In the genomic region with DNA sequence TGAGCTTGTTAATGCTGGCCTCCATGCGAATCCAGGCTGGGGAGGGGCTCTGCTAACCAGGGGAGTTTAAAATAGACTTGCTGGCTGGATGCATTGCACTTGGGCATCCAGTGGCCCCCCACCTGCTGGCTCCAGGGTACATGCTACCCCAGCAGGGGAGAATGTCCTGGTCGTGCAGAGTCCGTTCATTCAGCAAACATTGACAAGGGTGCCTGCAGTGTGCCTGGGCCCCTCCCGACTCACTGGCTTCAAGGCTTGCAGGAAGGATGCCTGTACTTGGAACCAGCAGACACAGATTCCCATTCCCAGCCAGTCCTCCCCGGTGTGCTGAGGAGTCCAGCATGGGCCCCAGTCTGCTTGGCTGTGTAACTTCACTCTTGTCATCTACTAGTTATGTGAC, we compare ENCODE assay signal across 1 cellular context.
TF ChIP-seq lines count a peak whose summit lies in the region.

No MANE protein-coding gene starts in this region.

TF ChIP-seq in H1, 55 proteins besides CTCF, POLR2A, EP300 and RAD21:
- TF ChIP-seq ASH2L (IDR thresholded peaks at IDR 0.05; ENCODE audit: low read length): no peak
- TF ChIP-seq, protein P1, sequence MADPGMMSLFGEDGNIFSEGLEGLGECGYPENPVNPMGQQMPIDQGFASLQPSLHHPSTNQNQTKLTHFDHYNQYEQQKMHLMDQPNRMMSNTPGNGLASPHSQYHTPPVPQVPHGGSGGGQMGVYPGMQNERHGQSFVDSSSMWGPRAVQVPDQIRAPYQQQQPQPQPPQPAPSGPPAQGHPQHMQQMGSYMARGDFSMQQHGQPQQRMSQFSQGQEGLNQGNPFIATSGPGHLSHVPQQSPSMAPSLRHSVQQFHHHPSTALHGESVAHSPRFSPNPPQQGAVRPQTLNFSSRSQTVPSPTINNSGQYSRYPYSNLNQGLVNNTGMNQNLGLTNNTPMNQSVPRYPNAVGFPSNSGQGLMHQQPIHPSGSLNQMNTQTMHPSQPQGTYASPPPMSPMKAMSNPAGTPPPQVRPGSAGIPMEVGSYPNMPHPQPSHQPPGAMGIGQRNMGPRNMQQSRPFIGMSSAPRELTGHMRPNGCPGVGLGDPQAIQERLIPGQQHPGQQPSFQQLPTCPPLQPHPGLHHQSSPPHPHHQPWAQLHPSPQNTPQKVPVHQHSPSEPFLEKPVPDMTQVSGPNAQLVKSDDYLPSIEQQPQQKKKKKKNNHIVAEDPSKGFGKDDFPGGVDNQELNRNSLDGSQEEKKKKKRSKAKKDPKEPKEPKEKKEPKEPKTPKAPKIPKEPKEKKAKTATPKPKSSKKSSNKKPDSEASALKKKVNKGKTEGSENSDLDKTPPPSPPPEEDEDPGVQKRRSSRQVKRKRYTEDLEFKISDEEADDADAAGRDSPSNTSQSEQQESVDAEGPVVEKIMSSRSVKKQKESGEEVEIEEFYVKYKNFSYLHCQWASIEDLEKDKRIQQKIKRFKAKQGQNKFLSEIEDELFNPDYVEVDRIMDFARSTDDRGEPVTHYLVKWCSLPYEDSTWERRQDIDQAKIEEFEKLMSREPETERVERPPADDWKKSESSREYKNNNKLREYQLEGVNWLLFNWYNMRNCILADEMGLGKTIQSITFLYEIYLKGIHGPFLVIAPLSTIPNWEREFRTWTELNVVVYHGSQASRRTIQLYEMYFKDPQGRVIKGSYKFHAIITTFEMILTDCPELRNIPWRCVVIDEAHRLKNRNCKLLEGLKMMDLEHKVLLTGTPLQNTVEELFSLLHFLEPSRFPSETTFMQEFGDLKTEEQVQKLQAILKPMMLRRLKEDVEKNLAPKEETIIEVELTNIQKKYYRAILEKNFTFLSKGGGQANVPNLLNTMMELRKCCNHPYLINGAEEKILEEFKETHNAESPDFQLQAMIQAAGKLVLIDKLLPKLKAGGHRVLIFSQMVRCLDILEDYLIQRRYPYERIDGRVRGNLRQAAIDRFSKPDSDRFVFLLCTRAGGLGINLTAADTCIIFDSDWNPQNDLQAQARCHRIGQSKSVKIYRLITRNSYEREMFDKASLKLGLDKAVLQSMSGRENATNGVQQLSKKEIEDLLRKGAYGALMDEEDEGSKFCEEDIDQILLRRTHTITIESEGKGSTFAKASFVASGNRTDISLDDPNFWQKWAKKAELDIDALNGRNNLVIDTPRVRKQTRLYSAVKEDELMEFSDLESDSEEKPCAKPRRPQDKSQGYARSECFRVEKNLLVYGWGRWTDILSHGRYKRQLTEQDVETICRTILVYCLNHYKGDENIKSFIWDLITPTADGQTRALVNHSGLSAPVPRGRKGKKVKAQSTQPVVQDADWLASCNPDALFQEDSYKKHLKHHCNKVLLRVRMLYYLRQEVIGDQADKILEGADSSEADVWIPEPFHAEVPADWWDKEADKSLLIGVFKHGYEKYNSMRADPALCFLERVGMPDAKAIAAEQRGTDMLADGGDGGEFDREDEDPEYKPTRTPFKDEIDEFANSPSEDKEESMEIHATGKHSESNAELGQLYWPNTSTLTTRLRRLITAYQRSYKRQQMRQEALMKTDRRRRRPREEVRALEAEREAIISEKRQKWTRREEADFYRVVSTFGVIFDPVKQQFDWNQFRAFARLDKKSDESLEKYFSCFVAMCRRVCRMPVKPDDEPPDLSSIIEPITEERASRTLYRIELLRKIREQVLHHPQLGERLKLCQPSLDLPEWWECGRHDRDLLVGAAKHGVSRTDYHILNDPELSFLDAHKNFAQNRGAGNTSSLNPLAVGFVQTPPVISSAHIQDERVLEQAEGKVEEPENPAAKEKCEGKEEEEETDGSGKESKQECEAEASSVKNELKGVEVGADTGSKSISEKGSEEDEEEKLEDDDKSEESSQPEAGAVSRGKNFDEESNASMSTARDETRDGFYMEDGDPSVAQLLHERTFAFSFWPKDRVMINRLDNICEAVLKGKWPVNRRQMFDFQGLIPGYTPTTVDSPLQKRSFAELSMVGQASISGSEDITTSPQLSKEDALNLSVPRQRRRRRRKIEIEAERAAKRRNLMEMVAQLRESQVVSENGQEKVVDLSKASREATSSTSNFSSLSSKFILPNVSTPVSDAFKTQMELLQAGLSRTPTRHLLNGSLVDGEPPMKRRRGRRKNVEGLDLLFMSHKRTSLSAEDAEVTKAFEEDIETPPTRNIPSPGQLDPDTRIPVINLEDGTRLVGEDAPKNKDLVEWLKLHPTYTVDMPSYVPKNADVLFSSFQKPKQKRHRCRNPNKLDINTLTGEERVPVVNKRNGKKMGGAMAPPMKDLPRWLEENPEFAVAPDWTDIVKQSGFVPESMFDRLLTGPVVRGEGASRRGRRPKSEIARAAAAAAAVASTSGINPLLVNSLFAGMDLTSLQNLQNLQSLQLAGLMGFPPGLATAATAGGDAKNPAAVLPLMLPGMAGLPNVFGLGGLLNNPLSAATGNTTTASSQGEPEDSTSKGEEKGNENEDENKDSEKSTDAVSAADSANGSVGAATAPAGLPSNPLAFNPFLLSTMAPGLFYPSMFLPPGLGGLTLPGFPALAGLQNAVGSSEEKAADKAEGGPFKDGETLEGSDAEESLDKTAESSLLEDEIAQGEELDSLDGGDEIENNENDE (IDR thresholded peaks at IDR 0.05; ENCODE audit: insufficient replicate concordance, low read length): no peak
- TF ChIP-seq RFX5 (IDR thresholded peaks at IDR 0.05; ENCODE audit: borderline replicate concordance, low read depth, low read length): no peak
- TF ChIP-seq EGR1 (IDR thresholded peaks at IDR 0.05; ENCODE audit: borderline replicate concordance, low read depth, low read length): no peak
- no peak for TF ChIP-seq TAF1 (IDR thresholded peaks at IDR 0.05; ENCODE audit: low read depth, low read length)
- no peak for TF ChIP-seq CHD1 (IDR thresholded peaks at IDR 0.05; ENCODE audit: low read depth, low read length)
TF ChIP-seq in H1: peak in this region for 0.
